In the genomic region with DNA sequence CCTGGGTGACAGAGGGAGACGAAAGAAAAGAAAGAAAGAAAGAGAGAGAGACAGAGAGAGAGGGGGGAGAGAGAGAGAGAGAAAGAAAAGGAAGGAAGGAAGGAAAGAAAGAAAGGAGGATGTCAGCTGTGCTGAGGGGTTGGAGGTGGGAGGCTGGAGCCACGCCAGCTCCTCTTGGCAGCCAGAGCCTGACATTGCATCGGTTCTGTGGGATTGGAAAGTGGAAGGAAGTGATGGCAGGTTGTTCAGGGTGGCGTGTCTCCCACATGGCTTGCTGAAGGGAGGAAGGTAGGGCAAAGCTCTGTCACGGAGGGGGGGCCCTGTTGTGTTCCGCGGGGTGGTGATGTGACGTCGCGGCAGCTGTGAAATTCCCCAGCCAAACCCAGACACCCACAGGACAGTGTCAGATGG, we compare ENCODE assay signal across 10 cellular contexts. TPM values are rescaled to one million over a fixed set of nuclear protein-coding genes. Genes with fewer than 3 reads are reported as not detected.
DNase-seq lines count a peak whose midpoint lies in the region; ATAC-seq, FAIRE-seq and TF ChIP-seq lines count a peak whose summit lies in the region.
"Had no signal": no experiment of that assay in that cellular context is flagged by ENCODE, and none has a peak within 500 bp of the region (broad histone marks: within the 10 kb centered on the region; RNA-seq: fewer than 3 reads in every experiment).

No MANE protein-coding gene starts in this region.

- H3K36me3 Mint-ChIP-seq in activated CD4-positive, alpha-beta T cell treated with anti-CD3 and anti-CD28 coated beads for 36 hours (ENCODE audit: low read depth), result peaks cover 86% of the 10 kb centered on the region
- peaks cover 42% of the 10 kb centered on the region for H3K36me3 Mint-ChIP-seq in activated naive CD8-positive, alpha-beta T cell treated with anti-CD3 and anti-CD28 coated beads, Interleukin-2, amount 10 ng/mL, durations not matched to agents 7 days and 5 days

- no peak overlapping the region for H3K27ac ChIP-seq in Karpas-422 (ENCODE audit: low read length)

- POLR2A ChIA-PET in activated CD4-positive, alpha-beta T cell treated with anti-CD3 and anti-CD28 coated beads for 36 hours (lab: Charles Lee), result interaction anchor here (0.6 to 7.5 kb wide), 9 partner anchors 16 to 740 kb away, joined by 3 to 129 read pairs (median 3); a partner anchor contains a TSS
- POLR2A ChIA-PET in activated naive CD8-positive, alpha-beta T cell treated with anti-CD3 and anti-CD28 coated beads, Interleukin-2, amount 10 ng/mL, durations not matched to agents 7 days and 5 days (lab: Charles Lee), result interaction anchor here (0.9 to 24.5 kb wide), 3 partner anchors 21 to 54 kb away, joined by 4 to 584 read pairs (median 24); a partner anchor contains a TSS

- H3K9me3 ChIP-seq in Karpas-422 (ENCODE audit: low read length), result no peaks in the 10 kb centered on the region

- H3K27me3 ChIP-seq in Karpas-422 (ENCODE audit: low read length), result no peaks in the 10 kb centered on the region

- no peak for ATAC-seq in activated CD4-positive, alpha-beta T cell treated with anti-CD3 and anti-CD28 coated beads for 36 hours
- no peak for ATAC-seq in activated naive CD8-positive, alpha-beta T cell treated with anti-CD3 and anti-CD28 coated beads, Interleukin-2, amount 10 ng/mL, durations not matched to agents 7 days and 5 days (ENCODE audit: low read depth)

- TF ChIP-seq POLR2A in GM12891 (IDR thresholded peaks at IDR 0.05; ENCODE audit: low read depth, low read length), result no peak

- no peak overlapping the region for H3K4me2 ChIP-seq in Karpas-422 (ENCODE audit: low read depth, low read length, poor library complexity, severe bottlenecking)

- CTCF ChIA-PET in activated CD4-positive, alpha-beta T cell treated with anti-CD3 and anti-CD28 coated beads for 36 hours (lab: Charles Lee), result interaction anchor here (1.1 to 27.5 kb wide), 9 partner anchors 10 to 112 kb away, joined by 3 to 621 read pairs (median 8); a partner anchor contains a TSS

- H3K27ac Mint-ChIP-seq in activated CD4-positive, alpha-beta T cell treated with anti-CD3 and anti-CD28 coated beads for 36 hours, result peak overlapping the region; percentile 99
- H3K27ac Mint-ChIP-seq in activated naive CD8-positive, alpha-beta T cell treated with anti-CD3 and anti-CD28 coated beads, Interleukin-2, amount 10 ng/mL, durations not matched to agents 7 days and 5 days, result peak overlapping the region; percentile 90

- H3K4me1 Mint-ChIP-seq in activated CD4-positive, alpha-beta T cell treated with anti-CD3 and anti-CD28 coated beads for 36 hours, result peaks cover 90% of the 10 kb centered on the region
- H3K4me1 Mint-ChIP-seq in activated naive CD8-positive, alpha-beta T cell treated with anti-CD3 and anti-CD28 coated beads, Interleukin-2, amount 10 ng/mL, durations not matched to agents 7 days and 5 days, result peaks cover 77% of the 10 kb centered on the region

- H2AFZ ChIP-seq in Karpas-422 (ENCODE audit: low read length), result no peak overlapping the region

- intact Hi-C loops in activated CD4-positive, alpha-beta T cell treated with anti-CD3 and anti-CD28 coated beads for 36 hours (cut with DNase I, micrococcal nuclease), result loop anchor here (5.0 kb wide), 2 partner anchors 89 to 109 kb away; a partner anchor contains a TSS

- H3K4me1 ChIP-seq in Karpas-422 (ENCODE audit: low read length), result peaks cover 27% of the 10 kb centered on the region

- no peaks in the 10 kb centered on the region; the same call in 1 of the 2 replicates for H4K20me1 ChIP-seq in Karpas-422 (ENCODE audit: insufficient read depth, low read depth, low read length)

- peak overlapping the region; percentile 72 for H3K4me3 Mint-ChIP-seq in activated CD4-positive, alpha-beta T cell treated with anti-CD3 and anti-CD28 coated beads for 36 hours
- H3K4me3 Mint-ChIP-seq in activated naive CD8-positive, alpha-beta T cell treated with anti-CD3 and anti-CD28 coated beads, Interleukin-2, amount 10 ng/mL, durations not matched to agents 7 days and 5 days, result peak overlapping the region; percentile 86

- no peaks in the 10 kb centered on the region for H3K27me3 Mint-ChIP-seq in activated CD4-positive, alpha-beta T cell treated with anti-CD3 and anti-CD28 coated beads for 36 hours
- no peaks in the 10 kb centered on the region for H3K27me3 Mint-ChIP-seq in activated naive CD8-positive, alpha-beta T cell treated with anti-CD3 and anti-CD28 coated beads, Interleukin-2, amount 10 ng/mL, durations not matched to agents 7 days and 5 days

- no peak overlapping the region for H3K9ac ChIP-seq in Karpas-422 (ENCODE audit: low read length)

- H3K9me2 ChIP-seq in Karpas-422 (replicated peaks; ENCODE audit: insufficient read depth, low read length), result no peaks in the 10 kb centered on the region

- no peaks in the 10 kb centered on the region for H3K9me3 Mint-ChIP-seq in activated CD4-positive, alpha-beta T cell treated with anti-CD3 and anti-CD28 coated beads for 36 hours (ENCODE audit: low read depth)
- no peaks in the 10 kb centered on the region for H3K9me3 Mint-ChIP-seq in activated naive CD8-positive, alpha-beta T cell treated with anti-CD3 and anti-CD28 coated beads, Interleukin-2, amount 10 ng/mL, durations not matched to agents 7 days and 5 days

- DNase-seq in GM12891 (ENCODE audit: insufficient read length, low spot score) (no peak), NOMO-1 treated with dmso at 0.1 percent for 144 hours (lab: John Stamatoyannopoulos, UW; ENCODE audit: unreplicated experiment) (no peak), ureter (ENCODE audit: low spot score) (no peak), NCI-H2107 (lab: John Stamatoyannopoulos, UW) (no peak), Karpas-422 (no peak)
- peak; percentile 76 for DNase-seq in activated CD4-positive, alpha-beta T cell treated with anti-CD3 and anti-CD28 coated beads for 36 hours
- DNase-seq in activated naive CD8-positive, alpha-beta T cell treated with anti-CD3 and anti-CD28 coated beads, Interleukin-2, amount 10 ng/mL, durations not matched to agents 7 days and 5 days, result no peak
- DNase-seq in stimulated activated CD4-positive, alpha-beta T cell treated with anti-CD3 and anti-CD28 coated beads, Interleukin-2, amount 100 ng/mL, for 24 hours, result peak; percentile 69 to 70
- DNase-seq: DMS53, NCI-H524 treated with DMSO at 0.1 percent for 48 hours had no signal

- FAIRE-seq in GM12891 (lab: Jason Lieb, UNC), result peak; percentile 26

- H3K36me3 ChIP-seq in Karpas-422 (ENCODE audit: insufficient read depth, low read length), result no peaks in the 10 kb centered on the region

- no peak overlapping the region for H3K4me3 ChIP-seq in Karpas-422 (ENCODE audit: low read length)

- peaks cover 29% of the 10 kb centered on the region for H3K79me2 ChIP-seq in Karpas-422 (ENCODE audit: low read length)

TF ChIP-seq in GM12891, 5 proteins besides CTCF, POLR2A, EP300 and RAD21:
- 0 out of 2 replicates have a peak, but pooled peaks have one; percentile 5 for TF ChIP-seq POLR2AphosphoS5 (IDR thresholded peaks at IDR 0.05; ENCODE audit: low read depth, low read length)
- TF ChIP-seq POU2F2 (IDR thresholded peaks at IDR 0.05; ENCODE audit: low read depth, low read length), result no peak

RNA-seq across cellular contexts. Expression of a gene that starts 30.7 kb away (rescaled TPM):
- polyA plus RNA-seq in GM12891 (2012; ENCODE audit: low read depth, missing spikeins), result 84.7 TPM
- 100 to 1,000 TPM in 1 of 2 experiments, 10 to 100 TPM in 1; 91.2 to 100 TPM for total RNA-seq in activated CD4-positive, alpha-beta T cell treated with anti-CD3 and anti-CD28 coated beads for 36 hours
- total RNA-seq in activated naive CD8-positive, alpha-beta T cell treated with anti-CD3 and anti-CD28 coated beads, Interleukin-2, amount 10 ng/mL, durations not matched to agents 7 days and 5 days, result 10 to 100 TPM; 40.6 to 43.7 TPM
- total RNA-seq in ureter, result 58.6 TPM
- 51.8 and 106 TPM in 2 replicates for total RNA-seq in Karpas-422 (2014; rRNA removed; shearing (Covaris generic); ENCODE audit: low replicate concordance)

RNA-seq across cellular contexts. Expression of a gene that starts 53.8 kb away (rescaled TPM):
- polyA plus RNA-seq in GM12891 (2012; ENCODE audit: low read depth, missing spikeins), result 4.6 TPM
- total RNA-seq in activated CD4-positive, alpha-beta T cell treated with anti-CD3 and anti-CD28 coated beads for 36 hours, result 1 to 10 TPM; 8.3 to 8.7 TPM
- total RNA-seq in activated naive CD8-positive, alpha-beta T cell treated with anti-CD3 and anti-CD28 coated beads, Interleukin-2, amount 10 ng/mL, durations not matched to agents 7 days and 5 days, result 1 to 10 TPM; 2.7 TPM
- 4.8 TPM for total RNA-seq in ureter
- 0.93 and 2.4 TPM in 2 replicates for total RNA-seq in Karpas-422 (2014; rRNA removed; shearing (Covaris generic); ENCODE audit: low replicate concordance)

Comparison
In these comparisons a context has a peak if more than half of its experiments do, and no peak if none do; other contexts are left out.
1. DNase-seq: peak in activated CD4-positive, alpha-beta T cell treated with anti-CD3 and anti-CD28 coated beads for 36 hours (single experiment) and stimulated activated CD4-positive, alpha-beta T cell treated with anti-CD3 and anti-CD28 coated beads, Interleukin-2, amount 100 ng/mL, for 24 hours (2 of 2); none in GM12891 (single experiment), activated naive CD8-positive, alpha-beta T cell treated with anti-CD3 and anti-CD28 coated beads, Interleukin-2, amount 10 ng/mL, durations not matched to agents 7 days and 5 days (single experiment), NOMO-1 treated with dmso at 0.1 percent for 144 hours (single experiment), ureter (single experiment), NCI-H2107 (single experiment) and Karpas-422 (single experiment).